ENCODE assay signal across 1 cellular context in the genomic region with DNA sequence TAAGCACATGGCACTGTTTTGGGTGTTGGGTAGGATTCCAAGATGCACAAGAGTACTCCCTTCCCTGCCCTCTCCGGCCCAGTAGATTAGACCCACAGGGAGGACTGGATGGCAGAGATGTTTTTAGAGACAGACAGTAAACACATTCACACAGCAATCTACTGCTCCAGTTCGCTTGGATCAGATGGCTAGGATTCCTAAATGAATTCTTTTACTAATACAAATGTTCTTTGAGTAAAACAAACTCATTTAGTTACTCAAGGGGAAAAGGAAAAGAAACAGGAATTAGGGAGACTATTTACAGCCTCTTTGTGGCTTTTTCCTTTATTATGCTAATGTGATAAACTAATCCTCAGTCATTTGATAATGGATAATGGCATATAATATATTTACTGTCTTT.
TF ChIP-seq lines count a peak whose summit lies in the region.

No MANE protein-coding gene starts in this region.

TF ChIP-seq in GM12878, 131 proteins besides CTCF, POLR2A, EP300 and RAD21:
- TF ChIP-seq SMC3 (IDR thresholded peaks at IDR 0.05; ENCODE audit: borderline replicate concordance, low read length) (no peak), ZSCAN29 (IDR thresholded peaks at IDR 0.05) (no peak), MTA2 (IDR thresholded peaks at IDR 0.05; ENCODE audit: low read depth) (no peak), YY1 (IDR thresholded peaks at IDR 0.05; ENCODE audit: low read depth, low read length) (no peak), SUZ12 (IDR thresholded peaks at IDR 0.05; ENCODE audit: unreplicated experiment) (no peak), WRNIP1 (IDR thresholded peaks at IDR 0.05; ENCODE audit: borderline replicate concordance, low read depth, low read length) (no peak), ZZZ3 (IDR thresholded peaks at IDR 0.05; ENCODE audit: control insufficient read depth, insufficient read length, low read depth) (no peak), CBFB (IDR thresholded peaks at IDR 0.05; ENCODE audit: low read depth) (no peak), BCL11A (IDR thresholded peaks at IDR 0.05; ENCODE audit: low read depth, low read length) (no peak), CREM (IDR thresholded peaks at IDR 0.05; ENCODE audit: low read depth) (no peak)
- TF ChIP-seq, protein P1, sequence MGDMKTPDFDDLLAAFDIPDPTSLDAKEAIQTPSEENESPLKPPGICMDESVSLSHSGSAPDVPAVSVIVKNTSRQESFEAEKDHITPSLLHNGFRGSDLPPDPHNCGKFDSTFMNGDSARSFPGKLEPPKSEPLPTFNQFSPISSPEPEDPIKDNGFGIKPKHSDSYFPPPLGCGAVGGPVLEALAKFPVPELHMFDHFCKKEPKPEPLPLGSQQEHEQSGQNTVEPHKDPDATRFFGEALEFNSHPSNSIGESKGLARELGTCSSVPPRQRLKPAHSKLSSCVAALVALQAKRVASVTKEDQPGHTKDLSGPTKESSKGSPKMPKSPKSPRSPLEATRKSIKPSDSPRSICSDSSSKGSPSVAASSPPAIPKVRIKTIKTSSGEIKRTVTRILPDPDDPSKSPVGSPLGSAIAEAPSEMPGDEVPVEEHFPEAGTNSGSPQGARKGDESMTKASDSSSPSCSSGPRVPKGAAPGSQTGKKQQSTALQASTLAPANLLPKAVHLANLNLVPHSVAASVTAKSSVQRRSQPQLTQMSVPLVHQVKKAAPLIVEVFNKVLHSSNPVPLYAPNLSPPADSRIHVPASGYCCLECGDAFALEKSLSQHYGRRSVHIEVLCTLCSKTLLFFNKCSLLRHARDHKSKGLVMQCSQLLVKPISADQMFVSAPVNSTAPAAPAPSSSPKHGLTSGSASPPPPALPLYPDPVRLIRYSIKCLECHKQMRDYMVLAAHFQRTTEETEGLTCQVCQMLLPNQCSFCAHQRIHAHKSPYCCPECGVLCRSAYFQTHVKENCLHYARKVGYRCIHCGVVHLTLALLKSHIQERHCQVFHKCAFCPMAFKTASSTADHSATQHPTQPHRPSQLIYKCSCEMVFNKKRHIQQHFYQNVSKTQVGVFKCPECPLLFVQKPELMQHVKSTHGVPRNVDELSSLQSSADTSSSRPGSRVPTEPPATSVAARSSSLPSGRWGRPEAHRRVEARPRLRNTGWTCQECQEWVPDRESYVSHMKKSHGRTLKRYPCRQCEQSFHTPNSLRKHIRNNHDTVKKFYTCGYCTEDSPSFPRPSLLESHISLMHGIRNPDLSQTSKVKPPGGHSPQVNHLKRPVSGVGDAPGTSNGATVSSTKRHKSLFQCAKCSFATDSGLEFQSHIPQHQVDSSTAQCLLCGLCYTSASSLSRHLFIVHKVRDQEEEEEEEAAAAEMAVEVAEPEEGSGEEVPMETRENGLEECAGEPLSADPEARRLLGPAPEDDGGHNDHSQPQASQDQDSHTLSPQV (IDR thresholded peaks at IDR 0.05): no peak
